ENCODE assay signal across 19 cellular contexts in genomic region chr10:60135020-60135419, GRCh38.
DNase-seq lines count a peak whose midpoint lies in the region; ATAC-seq and TF ChIP-seq lines count a peak whose summit lies in the region.
"Had no signal": no experiment of that assay in that cellular context is flagged by ENCODE, and none has a peak within 500 bp of the region (broad histone marks: within the 10 kb centered on the region; RNA-seq: fewer than 3 reads in every experiment).

No MANE protein-coding gene starts in this region.

- no peak for DNase-seq in progenitor cell of endocrine pancreas (ENCODE audit: low spot score, unreplicated experiment)
- DNase-seq in GM10248 (ENCODE audit: extremely low spot score), result no peak
- no peak for DNase-seq in testis
- no peak for DNase-seq in chondrocyte (ENCODE audit: low spot score)
- DNase-seq in COLO829 (ENCODE audit: low spot score), result no peak
- DNase-seq: AML-193; DMS 273 treated with DMSO at 0.1 percent for 48 hours; effector CD4-positive, alpha-beta T cell; left ventricle myocardium superior; natural killer cell; NCI-H1092; NCI-H226; retina had no signal

- H3K9me3 ChIP-seq in OCI-LY3 (ENCODE audit: insufficient read depth, low read length), result no peaks in the 10 kb centered on the region
- H3K9me3 ChIP-seq in testis, result no peaks in the 10 kb centered on the region
- H3K9me3 ChIP-seq: breast epithelium had no signal

- H3K27me3 Mint-ChIP-seq in progenitor cell of endocrine pancreas (no peaks in the 10 kb centered on the region), chondrocyte (ENCODE audit: low read depth) (no peaks in the 10 kb centered on the region)
- H3K27me3 Mint-ChIP-seq: activated naive CD4-positive, alpha-beta T cell treated with anti-CD3 and anti-CD28 coated beads, Interleukin-2, amount 50 U/mL, for 24 hours had no signal

- H3K27me3 ChIP-seq in OCI-LY3 (ENCODE audit: low read depth, low read length) (no peaks in the 10 kb centered on the region), testis (no peaks in the 10 kb centered on the region)
- H3K27me3 ChIP-seq: breast epithelium had no signal

- 85 to 98% methylated on average over 3 of the region's 3 CpGs for WGBS in testis, 2 donors

- POLR2A ChIA-PET in GM10248 (lab: Yijun Ruan, JAX), result no interaction called here

- H3K9ac ChIP-seq in OCI-LY3 (ENCODE audit: low read length), result no peak overlapping the region

- no peak overlapping the region for H2AFZ ChIP-seq in OCI-LY3 (ENCODE audit: low read depth, low read length)

- H3K27ac Mint-ChIP-seq in progenitor cell of endocrine pancreas (peak overlapping the region; percentile 69), chondrocyte (ENCODE audit: unreplicated experiment) (no peak overlapping the region)
- H3K27ac Mint-ChIP-seq: activated naive CD4-positive, alpha-beta T cell treated with anti-CD3 and anti-CD28 coated beads, Interleukin-2, amount 50 U/mL, for 24 hours; natural killer cell had no signal

- H3K4me3 Mint-ChIP-seq in progenitor cell of endocrine pancreas (ENCODE audit: low read depth) (no peak overlapping the region), chondrocyte (ENCODE audit: unreplicated experiment) (no peak overlapping the region)
- H3K4me3 Mint-ChIP-seq: activated naive CD4-positive, alpha-beta T cell treated with anti-CD3 and anti-CD28 coated beads, Interleukin-2, amount 50 U/mL, for 24 hours; natural killer cell had no signal

- H3K4me2 ChIP-seq in OCI-LY3 (ENCODE audit: low read length), result peak overlapping the region; percentile 59

- H3K79me2 ChIP-seq in OCI-LY3 (ENCODE audit: low read length), result no peaks in the 10 kb centered on the region

- TF ChIP-seq POLR2A in testis (IDR thresholded peaks at IDR 0.05), result no peak

- H3K36me3 ChIP-seq in OCI-LY3 (replicated peaks; ENCODE audit: low read depth, low read length) (no peaks in the 10 kb centered on the region), testis (ENCODE audit: low read depth, missing control alignments) (no peaks in the 10 kb centered on the region)
- H3K36me3 ChIP-seq: breast epithelium had no signal

- no peaks in the 10 kb centered on the region for H4K20me1 ChIP-seq in OCI-LY3 (ENCODE audit: insufficient read depth, low read length)

- peaks cover 43% of the 10 kb centered on the region for H3K4me1 ChIP-seq in OCI-LY3 (ENCODE audit: low read length)
- peaks cover 9% of the 10 kb centered on the region for H3K4me1 ChIP-seq in testis
- H3K4me1 ChIP-seq: breast epithelium had no signal

- peak overlapping the region; percentile 31; the same call in 1 of the 2 replicates for H3K4me3 ChIP-seq in OCI-LY3 (ENCODE audit: low read length)
- H3K4me3 ChIP-seq in testis, result no peak overlapping the region
- H3K4me3 ChIP-seq: breast epithelium, SK-N-MC had no signal

- CTCF ChIA-PET in GM10248 (lab: Yijun Ruan, JAX), result interaction anchor here (1.0 to 1.9 kb wide), 4 partner anchors 9 to 72 kb away, joined by 3 to 5 read pairs (median 4); no protein-coding TSS in a partner anchor

- H3K4me1 Mint-ChIP-seq in progenitor cell of endocrine pancreas (ENCODE audit: low read depth), result peaks cover 19% of the 10 kb centered on the region
- peaks cover 23% of the 10 kb centered on the region for H3K4me1 Mint-ChIP-seq in chondrocyte (ENCODE audit: low read depth)
- H3K4me1 Mint-ChIP-seq: activated naive CD4-positive, alpha-beta T cell treated with anti-CD3 and anti-CD28 coated beads, Interleukin-2, amount 50 U/mL, for 24 hours; natural killer cell had no signal

- intact Hi-C loops in testis (cut with DNase I; ENCODE audit: low total_unique reads), result no loop called here

- peak overlapping the region; percentile 76 for H3K27ac ChIP-seq in OCI-LY3 (ENCODE audit: low read length)
- no peak overlapping the region for H3K27ac ChIP-seq in testis
- H3K27ac ChIP-seq: breast epithelium, SK-N-MC had no signal

- TF ChIP-seq CTCF in OCI-LY3 (IDR thresholded peaks at IDR 0.05; ENCODE audit: low read depth, low read length), result no peak
- TF ChIP-seq CTCF in progenitor cell of endocrine pancreas (IDR thresholded peaks at IDR 0.05; ENCODE audit: unreplicated experiment), result no peak
- TF ChIP-seq CTCF in GM10248 (IDR thresholded peaks at IDR 0.05; ENCODE audit: control extremely low read depth, extremely low read depth, low read depth, missing control alignments), result no peak
- no peak for TF ChIP-seq CTCF in testis (IDR thresholded peaks at IDR 0.05)
- TF ChIP-seq CTCF in chondrocyte (IDR thresholded peaks at IDR 0.05), result no peak

- ATAC-seq in GM19025 (IDR thresholded peaks at IDR 0.05; ENCODE audit: low read depth, unreplicated experiment) (peak; percentile 45), HG02798 (IDR thresholded peaks at IDR 0.05; ENCODE audit: poor library complexity, unreplicated experiment) (peak; percentile 63)
- ATAC-seq: left ventricle myocardium superior, natural killer cell had no signal

- H3K36me3 Mint-ChIP-seq in progenitor cell of endocrine pancreas (ENCODE audit: insufficient read depth) (peaks cover 17% of the 10 kb centered on the region), chondrocyte (ENCODE audit: low read depth) (peaks cover 8% of the 10 kb centered on the region)
- H3K36me3 Mint-ChIP-seq: natural killer cell had no signal

- H3K9me3 Mint-ChIP-seq in progenitor cell of endocrine pancreas (ENCODE audit: low read depth) (no peaks in the 10 kb centered on the region), chondrocyte (ENCODE audit: low read depth) (no peaks in the 10 kb centered on the region)
- H3K9me3 Mint-ChIP-seq: activated naive CD4-positive, alpha-beta T cell treated with anti-CD3 and anti-CD28 coated beads, Interleukin-2, amount 50 U/mL, for 24 hours; natural killer cell had no signal
